In the genomic region with DNA sequence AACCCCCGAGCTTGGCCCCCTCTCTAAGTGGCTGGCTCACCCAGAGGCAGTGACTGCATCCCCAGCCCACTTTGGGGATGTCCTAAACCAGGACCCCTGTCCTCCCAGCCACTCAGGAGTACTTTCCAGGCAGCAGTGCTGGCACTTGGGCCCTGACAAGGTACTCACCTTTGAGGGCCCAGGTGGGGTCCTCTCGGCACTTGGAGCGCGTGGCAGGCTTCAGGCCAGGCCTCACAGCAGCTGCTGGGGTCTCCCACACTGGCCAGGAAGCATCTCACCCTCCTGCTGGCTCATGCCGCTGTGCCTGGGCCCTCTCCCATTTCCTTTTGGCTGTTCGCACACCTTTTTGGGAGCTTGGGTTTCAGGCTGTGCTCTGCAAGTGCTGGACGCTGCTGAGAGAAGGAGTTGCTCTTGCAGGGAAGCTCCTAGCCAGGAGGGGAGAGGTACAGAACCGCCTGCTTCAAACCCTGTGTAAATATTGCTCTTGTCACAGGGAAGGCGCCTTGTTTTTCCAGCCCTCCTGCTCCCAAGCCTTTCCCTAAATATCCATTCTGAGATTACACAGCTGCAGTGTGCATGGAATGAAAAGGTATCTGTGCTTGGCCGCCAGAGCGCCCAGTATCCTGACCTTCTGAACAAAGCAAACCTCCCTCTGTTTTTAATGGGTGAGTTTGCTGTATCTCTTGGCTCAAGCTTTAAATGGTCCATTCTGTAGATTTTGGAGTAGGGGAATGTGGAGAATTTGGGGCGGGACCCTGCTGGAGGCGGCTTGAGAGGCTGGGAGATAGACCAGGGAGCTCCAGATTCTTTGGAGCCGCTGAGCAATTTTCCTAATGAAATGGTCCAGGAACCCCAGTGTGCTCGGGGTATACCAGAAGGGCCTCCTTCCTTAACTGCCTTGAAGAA, we compare ENCODE assay signal across 1 cellular context.
TF ChIP-seq lines count a peak whose summit lies in the region.

No MANE protein-coding gene starts in this region.

TF ChIP-seq in WTC11, 78 proteins besides CTCF, POLR2A, EP300 and RAD21 (continued from another document):
- TF ChIP-seq KAT7 (CRISPR knock-in tag; IDR thresholded peaks at IDR 0.05; ENCODE audit: borderline replicate concordance) (no peak), TEAD4 (CRISPR knock-in tag; IDR thresholded peaks at IDR 0.05) (no peak)
